Comparison of ENCODE assay signal across 8 cellular contexts in the genomic region with DNA sequence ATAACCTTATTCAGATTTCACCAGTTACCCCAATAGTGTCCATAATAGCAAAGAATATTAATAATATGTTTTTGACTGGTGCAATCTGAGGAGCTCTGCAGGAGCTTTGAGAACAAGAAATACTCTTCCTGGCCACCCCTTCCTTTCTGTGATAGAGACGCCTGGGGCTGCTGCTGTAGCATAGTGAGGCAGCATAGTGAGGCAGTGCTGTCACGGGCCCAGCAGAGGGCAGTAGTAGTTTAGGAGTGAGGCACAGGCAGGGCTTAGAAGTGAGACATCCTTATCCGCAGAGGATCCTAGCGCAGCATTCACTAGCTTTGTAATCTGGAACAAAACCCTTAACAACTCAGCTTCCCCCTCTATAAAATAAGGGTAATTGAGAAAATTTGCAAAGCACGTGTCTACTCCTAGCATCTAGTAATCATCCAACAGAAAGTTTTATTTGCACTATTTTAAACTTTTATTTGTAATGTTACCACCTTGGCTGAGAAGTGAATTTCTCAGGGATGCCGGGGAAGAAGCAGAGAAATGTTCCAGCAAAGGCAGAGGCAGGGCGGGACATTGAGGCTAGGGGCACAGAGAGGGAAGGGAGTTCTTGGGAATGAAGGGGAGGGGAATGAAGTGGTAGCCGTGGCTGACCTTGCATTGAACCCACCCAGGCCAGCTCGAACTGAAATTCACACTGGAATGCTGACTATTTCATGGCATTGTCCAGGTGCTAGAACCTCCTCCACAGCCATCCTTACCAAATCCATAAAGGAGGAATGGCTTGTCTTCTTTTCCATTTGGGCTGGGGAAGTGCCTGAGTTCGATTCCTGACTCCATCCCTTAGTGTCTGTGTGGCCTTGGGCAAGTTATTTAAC.
DNase-seq lines count a peak whose midpoint lies in the region; ATAC-seq and TF ChIP-seq lines count a peak whose summit lies in the region.

No MANE protein-coding gene starts in this region.

- WGBS in prostate gland: 25% methylated on average over 10 of the region's 10 CpGs

- POLR2A ChIA-PET in GM10248 (lab: Yijun Ruan, JAX) (no interaction called here), HEK293T (lab: Yijun Ruan, JAX) (no interaction called here)

- DNase-seq in GM10248 (ENCODE audit: extremely low spot score) (peak; percentile 83), HEK293T (ENCODE audit: extremely low spot score) (peak; percentile 86), NAMALWA (ENCODE audit: low spot score) (peak; percentile 78), SKM-1 (lab: John Stamatoyannopoulos, UW; ENCODE audit: unreplicated experiment) (peak; percentile 40), Right ventricle myocardium superior (peak; percentile 82), prostate gland (ENCODE audit: low spot score) (peak; percentile 60), vagina (ENCODE audit: extremely low spot score in 2 of 2) (no peak)
- DNase-seq in activated naive CD4-positive, alpha-beta T cell treated with anti-CD3 and anti-CD28 coated beads, Interleukin-2, amount 50 U/mL, for 72 hours (ENCODE audit: low spot score in 2 of 2): peak in 1 of 2 donors; percentile 71

- CTCF ChIA-PET in GM10248 (lab: Yijun Ruan, JAX) (interaction anchor here (0.6 to 7.4 kb wide), 25 partner anchors 8 to 551 kb away, joined by 3 to 85 read pairs (median 4); a partner anchor contains a TSS), HEK293T (lab: Yijun Ruan, JAX) (interaction anchor here (0.6 to 3.0 kb wide), 8 partner anchors 9 to 242 kb away, joined by 3 to 20 read pairs (median 4); no protein-coding TSS in a partner anchor)

- no peaks in the 10 kb centered on the region for H3K9me3 Mint-ChIP-seq in activated naive CD4-positive, alpha-beta T cell treated with anti-CD3 and anti-CD28 coated beads, Interleukin-2, amount 50 U/mL, for 72 hours

- H3K27me3 ChIP-seq in prostate gland (replicated peaks; ENCODE audit: insufficient read depth) (no peaks in the 10 kb centered on the region), vagina (no peaks in the 10 kb centered on the region)

- H3K4me3 ChIP-seq in prostate gland: no peak overlapping the region
- H3K4me3 ChIP-seq in vagina: no peak overlapping the region

- H3K27ac Mint-ChIP-seq in activated naive CD4-positive, alpha-beta T cell treated with anti-CD3 and anti-CD28 coated beads, Interleukin-2, amount 50 U/mL, for 72 hours: peak overlapping the region in 1 of 2 donors; percentile 62

- no peaks in the 10 kb centered on the region for H3K4me1 ChIP-seq in prostate gland (replicated peaks)
- peaks cover 4% of the 10 kb centered on the region for H3K4me1 ChIP-seq in vagina

- peak; percentile 92 to 96 for ATAC-seq in activated naive CD4-positive, alpha-beta T cell treated with anti-CD3 and anti-CD28 coated beads, Interleukin-2, amount 50 U/mL, for 72 hours
- ATAC-seq in Right ventricle myocardium superior (ENCODE audit: poor library complexity): peak; percentile 87

- TF ChIP-seq CTCF in GM10248 (IDR thresholded peaks at IDR 0.05; ENCODE audit: control extremely low read depth, extremely low read depth, low read depth, missing control alignments) (peak; percentile 94), prostate gland (IDR thresholded peaks at IDR 0.05) (peak; percentile 18 to 75 (median 68)), vagina (IDR thresholded peaks at IDR 0.05) (peak; percentile 43 to 58 (median 49))

- H3K36me3 ChIP-seq in prostate gland (no peaks in the 10 kb centered on the region), vagina (no peaks in the 10 kb centered on the region)

- H3K36me3 Mint-ChIP-seq in activated naive CD4-positive, alpha-beta T cell treated with anti-CD3 and anti-CD28 coated beads, Interleukin-2, amount 50 U/mL, for 72 hours: no peaks in the 10 kb centered on the region

- intact Hi-C loops in Right ventricle myocardium superior (cut with DNase I) (no loop called here), prostate gland (cut with DNase I) (loop anchor here (2.0 kb wide), 1 partner anchor 243 kb away; no protein-coding TSS in a partner anchor), vagina (cut with DNase I) (no loop called here)

- H3K9me3 ChIP-seq in prostate gland (no peaks in the 10 kb centered on the region), vagina (no peaks in the 10 kb centered on the region)

- H3K27ac ChIP-seq in prostate gland: no peak overlapping the region
- H3K27ac ChIP-seq in vagina: no peak overlapping the region

- no peak for TF ChIP-seq POLR2A in prostate gland (IDR thresholded peaks at IDR 0.05)
- TF ChIP-seq POLR2A in vagina (IDR thresholded peaks at IDR 0.05): no peak

TF ChIP-seq in HEK293T, 16 proteins besides CTCF, POLR2A, EP300 and RAD21:
- TF ChIP-seq ELF4 (IDR thresholded peaks at IDR 0.05) (no peak), HDGF (IDR thresholded peaks at IDR 0.05; ENCODE audit: borderline replicate concordance) (no peak), FOXK2 (IDR thresholded peaks at IDR 0.05) (no peak), SP1 (IDR thresholded peaks at IDR 0.05) (no peak), L3MBTL2 (conservative IDR thresholded peaks at IDR 0.05) (no peak), FOXA1 (IDR thresholded peaks at IDR 0.05) (no peak), SUZ12 (IDR thresholded peaks at IDR 0.05) (no peak), LEF1 (IDR thresholded peaks at IDR 0.05; ENCODE audit: borderline replicate concordance) (no peak)

Comparison
In these comparisons a context has a peak if more than half of its experiments do, and no peak if none do; other contexts are left out.
1. DNase-seq: peak in GM10248 (single experiment), HEK293T (single experiment), NAMALWA (single experiment), SKM-1 (single experiment), Right ventricle myocardium superior (single experiment) and prostate gland (single experiment); none in vagina (0 of 2).
2. Peak in every context shown above with its lines, with median percentiles within 50 percentile points of each other: CTCF ChIP-seq.